In the genomic region with DNA sequence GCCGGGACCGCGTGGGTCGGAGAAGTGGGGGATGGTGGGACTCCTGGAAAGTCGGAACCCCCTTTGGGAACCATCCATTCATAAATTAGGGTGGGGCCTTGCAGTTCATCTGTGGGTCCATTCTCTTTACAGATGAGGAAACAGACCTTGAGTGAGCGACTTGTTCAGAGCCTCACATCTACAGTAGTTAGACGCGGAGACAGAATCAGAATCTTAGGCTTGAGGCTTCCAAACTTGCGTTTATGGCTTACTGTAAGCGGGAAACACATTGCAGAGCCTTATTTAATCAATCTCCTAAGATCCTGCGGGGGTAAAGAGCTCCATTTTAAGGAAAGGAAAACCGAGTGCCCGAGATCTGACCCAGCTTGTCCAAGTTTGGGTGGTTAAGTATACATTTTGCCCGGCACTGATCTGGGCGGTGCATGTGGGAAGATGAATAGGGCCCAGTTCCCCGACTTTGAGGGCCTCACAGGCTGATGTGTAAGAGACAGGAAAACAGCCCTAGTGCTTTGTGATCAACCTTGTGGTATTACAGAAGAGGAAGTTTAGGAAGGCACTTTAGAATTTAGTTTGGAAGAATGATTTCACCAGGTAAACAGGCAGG, we compare ENCODE assay signal across 8 cellular contexts. TPM values are rescaled to one million over a fixed set of nuclear protein-coding genes. Genes with fewer than 3 reads are reported as not detected.
DNase-seq lines count a peak whose midpoint lies in the region; ATAC-seq, FAIRE-seq and TF ChIP-seq lines count a peak whose summit lies in the region.

No MANE protein-coding gene starts in this region.

- DNase-seq in natural killer cell (no peak), HS-5 (ENCODE audit: low read depth) (peak; percentile 31), SIG-M5 treated with dmso at 0.1 percent for 504 hours (lab: John Stamatoyannopoulos, UW; ENCODE audit: unreplicated experiment) (peak; percentile 85), astrocyte of the spinal cord (ENCODE audit: low read depth, low spot score) (no peak), keratinocyte (ENCODE audit: low read depth, low spot score) (no peak)
- no peak for DNase-seq in natural killer cell treated with Interleukin-12 subunit alpha and Interleukin-12 subunit beta and Interleukin-15 and Interleukin-18, amount 100 ng/mL, for 72 hours (ENCODE audit: low spot score)
- peak; percentile 12 to 25 (median 18) for DNase-seq in stimulated activated CD4-positive, alpha-beta T cell treated with anti-CD3 and anti-CD28 coated beads, TNF-alpha, amount 100 ng/mL, for 4 hours (ENCODE audit: low read depth in 3 of 3)

- H3K27me3 Mint-ChIP-seq in natural killer cell (ENCODE audit: low read depth in 2 of 2) = no peaks in the 10 kb centered on the region
- no peaks in the 10 kb centered on the region for H3K27me3 Mint-ChIP-seq in natural killer cell treated with Interleukin-12 subunit alpha and Interleukin-12 subunit beta and Interleukin-15 and Interleukin-18, amount 100 ng/mL, for 72 hours

- H3K4me3 ChIP-seq in astrocyte of the spinal cord (ENCODE audit: low read depth, low read length) (peak overlapping the region; percentile 81), keratinocyte (ENCODE audit: control insufficient read depth in 2 of 3, extremely low read depth in 1 of 3, insufficient read depth in 2 of 3, low read depth in 1 of 3, low read length in 3 of 3) (peak overlapping the region; percentile 75 to 86 (median 77))

- H3K4me1 ChIP-seq in keratinocyte (ENCODE audit: control insufficient read depth, extremely low read depth, insufficient read depth, low read length) = peaks cover 9% of the 10 kb centered on the region

- H3K4me1 Mint-ChIP-seq in natural killer cell = peaks cover 24 to 27% of the 10 kb centered on the region in 2 donors
- H3K4me1 Mint-ChIP-seq in natural killer cell treated with Interleukin-12 subunit alpha and Interleukin-12 subunit beta and Interleukin-15 and Interleukin-18, amount 100 ng/mL, for 72 hours (ENCODE audit: low read depth in 2 of 2) = peaks cover 27 to 32% of the 10 kb centered on the region in 2 donors

- no peaks in the 10 kb centered on the region for H3K9me3 Mint-ChIP-seq in natural killer cell
- no peaks in the 10 kb centered on the region for H3K9me3 Mint-ChIP-seq in natural killer cell treated with Interleukin-12 subunit alpha and Interleukin-12 subunit beta and Interleukin-15 and Interleukin-18, amount 100 ng/mL, for 72 hours

- peaks cover 6 to 8% of the 10 kb centered on the region in 2 experiments for H3K36me3 ChIP-seq in keratinocyte (ENCODE audit: control insufficient read depth in 2 of 2, extremely low read depth in 1 of 2, insufficient read depth in 2 of 2, low read length in 2 of 2)

- in situ Hi-C loops in astrocyte of the spinal cord (cut with HindIII; ENCODE audit: low sequenced_read_pairs) = no loop called here

- H3K4me3 Mint-ChIP-seq in natural killer cell = no peak overlapping the region
- H3K4me3 Mint-ChIP-seq in natural killer cell treated with Interleukin-12 subunit alpha and Interleukin-12 subunit beta and Interleukin-15 and Interleukin-18, amount 100 ng/mL, for 72 hours = no peak overlapping the region

- dilution Hi-C loops in keratinocyte (cut with MboI; ENCODE audit: extremely low pct_ligation_motif_present, low sequenced_read_pairs) = no loop called here

- no peaks in the 10 kb centered on the region for H3K27me3 ChIP-seq in keratinocyte (ENCODE audit: control insufficient read depth, extremely low read depth, insufficient read depth, low read length)

- peak overlapping the region; percentile 92 for H3K9ac ChIP-seq in keratinocyte (ENCODE audit: control insufficient read depth, extremely low read depth, insufficient read depth, low read length)

- no peaks in the 10 kb centered on the region for H3K9me3 ChIP-seq in keratinocyte (ENCODE audit: control insufficient read depth, low read depth, low read length)

- intact Hi-C loops in natural killer cell (cut with micrococcal nuclease) = loop anchor here (5.0 kb wide), 2 partner anchors 854 to 1476 kb away; partner anchors contain the start of genes BRIX1, RAD1 and SUB1

- H3K4me2 ChIP-seq in keratinocyte (ENCODE audit: control insufficient read depth, extremely low read depth, insufficient read depth, low read depth, low read length) = peak overlapping the region; percentile 85

- H3K27ac ChIP-seq in keratinocyte (ENCODE audit: control insufficient read depth, insufficient read depth, low read length) = peak overlapping the region; percentile 73

- H4K20me1 ChIP-seq in keratinocyte (ENCODE audit: control insufficient read depth, extremely low read depth, insufficient read depth, low read length) = peaks cover 4% of the 10 kb centered on the region

- H2AFZ ChIP-seq in keratinocyte (ENCODE audit: control insufficient read depth, low read length) = peak overlapping the region; percentile 86

- peaks cover 2% of the 10 kb centered on the region for H3K36me3 Mint-ChIP-seq in natural killer cell
- H3K36me3 Mint-ChIP-seq in natural killer cell treated with Interleukin-12 subunit alpha and Interleukin-12 subunit beta and Interleukin-15 and Interleukin-18, amount 100 ng/mL, for 72 hours = peaks cover 15% of the 10 kb centered on the region

- ATAC-seq in natural killer cell (peak in 2 of 3 donors; percentile 26 to 47), GM21825 (IDR thresholded peaks at IDR 0.05; ENCODE audit: unreplicated experiment) (no peak)
- no peak for ATAC-seq in natural killer cell treated with Interleukin-12 subunit alpha and Interleukin-12 subunit beta and Interleukin-15 and Interleukin-18, amount 100 ng/mL, for 72 hours

- peaks cover 68% of the 10 kb centered on the region for H3K79me2 ChIP-seq in keratinocyte (ENCODE audit: control insufficient read depth, insufficient read depth, low read length)

- no peak for FAIRE-seq in keratinocyte (lab: Jason Lieb, UNC)

- no peaks in the 10 kb centered on the region for H3K9me1 ChIP-seq in keratinocyte (ENCODE audit: control insufficient read depth, extremely low read depth, insufficient read depth, low read length)

- no peak overlapping the region for H3K27ac Mint-ChIP-seq in natural killer cell
- H3K27ac Mint-ChIP-seq in natural killer cell treated with Interleukin-12 subunit alpha and Interleukin-12 subunit beta and Interleukin-15 and Interleukin-18, amount 100 ng/mL, for 72 hours = no peak overlapping the region

- TF ChIP-seq CTCF in natural killer cell (IDR thresholded peaks at IDR 0.05) (no peak), astrocyte of the spinal cord (IDR thresholded peaks at IDR 0.05; ENCODE audit: low read depth, low read length) (no peak), keratinocyte (optimal IDR thresholded peaks at IDR 0.05 in 1 of 3, IDR thresholded peaks at IDR 0.05 in 1 of 3, conservative IDR thresholded peaks at IDR 0.05 in 1 of 3; ENCODE audit: extremely low read depth in 1 of 3, insufficient read depth in 2 of 3, low read length in 3 of 3) (no peak)

RNA-seq across cellular contexts. Expression of gene TARS1, which starts 0.6 kb away (rescaled TPM):
- total RNA-seq in natural killer cell = 10 to 100 TPM; 59.9 to 74.8 (median 64.6) TPM
- total RNA-seq in natural killer cell treated with Interleukin-12 subunit alpha and Interleukin-12 subunit beta and Interleukin-15 and Interleukin-18, amount 100 ng/mL, for 72 hours = 100 to 1,000 TPM; 204 to 211 TPM
- polyA plus RNA-seq in keratinocyte = 105 to 213 TPM (median 163 TPM) in 3 replicates
- polyA plus RNA-seq in keratinocyte (2011; ENCODE audit: low read depth) = 329 TPM
- polyA plus RNA-seq in keratinocyte (2011; cell fraction: cytosol; rRNA removed) = 113 and 198 TPM in 2 replicates
- 115 and 168 TPM in 2 replicates for polyA plus RNA-seq in keratinocyte (2011; cell fraction: nucleus; rRNA removed)
- polyA plus RNA-seq in keratinocyte (2012; ENCODE audit: low replicate concordance) = 159 and 197 TPM in 2 replicates
- polyA minus RNA-seq in keratinocyte = 58.2 to 116 TPM (median 72.0 TPM) in 3 replicates
- 84.6 TPM for polyA minus RNA-seq in keratinocyte (2011; cell fraction: cytosol; rRNA and poly(A)+ RNA removed)
- polyA minus RNA-seq in keratinocyte (2011; cell fraction: nucleus; rRNA and poly(A)+ RNA removed) = 52.7 and 78.4 TPM in 2 replicates

Comparison
In these comparisons a context has a peak if more than half of its experiments do, and no peak if none do; other contexts are left out.
1. ATAC-seq: peak in natural killer cell (2 of 3); none in natural killer cell treated with Interleukin-12 subunit alpha and Interleukin-12 subunit beta and Interleukin-15 and Interleukin-18, amount 100 ng/mL, for 72 hours (0 of 2) and GM21825 (single experiment).
2. DNase-seq: peak in HS-5 (single experiment), SIG-M5 treated with dmso at 0.1 percent for 504 hours (single experiment) and stimulated activated CD4-positive, alpha-beta T cell treated with anti-CD3 and anti-CD28 coated beads, TNF-alpha, amount 100 ng/mL, for 4 hours (3 of 3); none in natural killer cell (single experiment), natural killer cell treated with Interleukin-12 subunit alpha and Interleukin-12 subunit beta and Interleukin-15 and Interleukin-18, amount 100 ng/mL, for 72 hours (single experiment), astrocyte of the spinal cord (single experiment) and keratinocyte (single experiment).